Comparison of ENCODE assay signal across 8 cellular contexts in the genomic region with DNA sequence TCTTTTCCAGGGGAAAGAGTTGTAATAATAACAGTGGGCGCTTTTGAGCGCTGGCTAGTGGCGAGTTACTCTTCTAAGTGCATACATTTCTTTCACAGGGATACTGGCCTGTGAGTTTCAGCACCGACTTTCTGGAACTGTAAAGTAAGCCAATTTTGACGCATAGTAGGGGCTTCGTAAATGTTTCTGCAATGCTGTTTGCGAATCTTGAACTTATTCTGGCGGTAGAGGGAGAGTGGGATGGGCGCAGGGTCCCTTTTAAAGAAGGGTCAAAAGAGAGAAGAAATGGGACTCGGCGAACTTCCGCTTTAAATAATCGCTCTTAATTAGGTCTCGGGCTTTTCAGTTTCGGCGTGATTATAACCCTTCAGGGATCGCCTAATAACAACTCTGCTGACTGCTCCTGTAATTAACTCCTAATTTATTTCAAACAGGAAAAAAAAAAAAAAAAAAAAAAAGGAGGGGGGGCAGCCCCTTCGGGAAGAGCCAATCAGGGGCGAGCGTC. TPM values are rescaled to one million over a fixed set of nuclear protein-coding genes. Genes with fewer than 3 reads are reported as not detected.
DNase-seq lines count a peak whose midpoint lies in the region; ATAC-seq lines count a peak whose summit lies in the region.

No MANE protein-coding gene starts in this region.

- H3K4me1 ChIP-seq in mucosa of rectum (ENCODE audit: control insufficient read depth in 2 of 2, insufficient read depth in 2 of 2, low read length in 2 of 2) = peaks cover 3% of the 10 kb centered on the region in 2 donors
- H3K4me1 ChIP-seq in aorta (ENCODE audit: control insufficient read depth in 1 of 2, insufficient read depth in 2 of 2, low read length in 2 of 2) = no peaks in the 10 kb centered on the region

- ATAC-seq in stimulated activated naive CD8-positive, alpha-beta T cell treated with anti-CD3 and anti-CD28 coated beads, Interleukin-15, Interleukin-2, amounts not matched to agents 100 U/mL and 50 U/mL, for 24 hours = no peak
- peak; percentile 33 for ATAC-seq in aorta (ENCODE audit: low FRiP score)
- no peak for ATAC-seq in GM18861 (IDR thresholded peaks at IDR 0.05; ENCODE audit: unreplicated experiment)
- ATAC-seq in HG02678 (IDR thresholded peaks at IDR 0.05; ENCODE audit: unreplicated experiment) = no peak

- peaks cover 4% of the 10 kb centered on the region for H3K36me3 Mint-ChIP-seq in stimulated activated naive CD8-positive, alpha-beta T cell treated with anti-CD3 and anti-CD28 coated beads, Interleukin-15, Interleukin-2, amounts not matched to agents 100 ng/mL and 50 ng/mL, for 24 hours (ENCODE audit: low read depth)

- H3K27ac Mint-ChIP-seq in stimulated activated naive CD8-positive, alpha-beta T cell treated with anti-CD3 and anti-CD28 coated beads, Interleukin-15, Interleukin-2, amounts not matched to agents 100 ng/mL and 50 ng/mL, for 24 hours = peak overlapping the region; percentile 6

- DNase-seq in stimulated activated naive CD8-positive, alpha-beta T cell treated with anti-CD3 and anti-CD28 coated beads, Interleukin-15, Interleukin-2, amounts not matched to agents 100 U/mL and 50 U/mL, for 24 hours = no peak
- peak; percentile 46 for DNase-seq in cerebellar cortex (ENCODE audit: low spot score)
- no peak for DNase-seq in aorta
- no peak for DNase-seq in NCI-H345 treated with DMSO at 0.1 percent for 48 hours (lab: John Stamatoyannopoulos, UW; ENCODE audit: unreplicated experiment)

- H3K36me3 ChIP-seq in mucosa of rectum (ENCODE audit: control insufficient read depth in 2 of 2, insufficient read depth in 2 of 2, low read length in 2 of 2) (no peaks in the 10 kb centered on the region), aorta (ENCODE audit: control insufficient read depth in 1 of 2, insufficient read depth in 2 of 2, low read length in 1 of 2) (no peaks in the 10 kb centered on the region)

- H3K9me3 ChIP-seq in mucosa of rectum (ENCODE audit: control insufficient read depth in 2 of 2, low read length in 2 of 2) (no peaks in the 10 kb centered on the region), aorta (ENCODE audit: control insufficient read depth, low read length) (no peaks in the 10 kb centered on the region)

- 1 to 2% methylated on average over 20 of the region's 20 CpGs for WGBS in aorta, 2 donors

- peaks cover 92% of the 10 kb centered on the region for H3K27me3 Mint-ChIP-seq in stimulated activated naive CD8-positive, alpha-beta T cell treated with anti-CD3 and anti-CD28 coated beads, Interleukin-15, Interleukin-2, amounts not matched to agents 100 ng/mL and 50 ng/mL, for 24 hours

- H3K4me3 ChIP-seq in mucosa of rectum (ENCODE audit: low read length in 2 of 2) = peak overlapping the region; percentile 46 to 58
- peak overlapping the region; percentile 21 to 61 for H3K4me3 ChIP-seq in aorta (ENCODE audit: low read length in 2 of 2)

- H3K9me3 Mint-ChIP-seq in stimulated activated naive CD8-positive, alpha-beta T cell treated with anti-CD3 and anti-CD28 coated beads, Interleukin-15, Interleukin-2, amounts not matched to agents 100 ng/mL and 50 ng/mL, for 24 hours = no peaks in the 10 kb centered on the region

- H3K27me3 ChIP-seq in mucosa of rectum (ENCODE audit: control insufficient read depth in 2 of 2, insufficient read depth in 2 of 2, low read length in 2 of 2) = peaks cover 52 to 63% of the 10 kb centered on the region in 2 donors
- peaks cover 0 to 3% of the 10 kb centered on the region in 2 donors for H3K27me3 ChIP-seq in aorta (ENCODE audit: control insufficient read depth in 1 of 2, insufficient read depth in 2 of 2, low read length in 1 of 2)

- peak overlapping the region; percentile 62 for H3K4me3 Mint-ChIP-seq in stimulated activated naive CD8-positive, alpha-beta T cell treated with anti-CD3 and anti-CD28 coated beads, Interleukin-15, Interleukin-2, amounts not matched to agents 100 ng/mL and 50 ng/mL, for 24 hours

- H3K27ac ChIP-seq in mucosa of rectum (ENCODE audit: low read depth in 2 of 2, low read length in 2 of 2) = no peak overlapping the region
- no peak overlapping the region for H3K27ac ChIP-seq in aorta (ENCODE audit: low read depth in 1 of 2, low read length in 2 of 2)

- intact Hi-C loops in aorta (cut with DNase I) = loop anchor here in 1 of 2 donors (10.0 kb wide), 1 partner anchor 169 kb away; no protein-coding TSS in a partner anchor

- H3K9ac ChIP-seq in mucosa of rectum (ENCODE audit: low read depth in 1 of 2, low read length in 2 of 2) = no peak overlapping the region

- H3K4me1 Mint-ChIP-seq in stimulated activated naive CD8-positive, alpha-beta T cell treated with anti-CD3 and anti-CD28 coated beads, Interleukin-15, Interleukin-2, amounts not matched to agents 100 ng/mL and 50 ng/mL, for 24 hours (ENCODE audit: low read depth) = peaks cover 9% of the 10 kb centered on the region

RNA-seq across cellular contexts. Expression of gene MSX2, which starts 0.4 kb away (rescaled TPM):
- total RNA-seq in aorta = 1 to 10 TPM; 1.3 to 2.9 TPM
- 1 to 10 TPM in 1 of 2 donors, under 1 TPM in 1; 0.82 to 1.0 TPM for polyA plus RNA-seq in aorta
